Comparison of ENCODE assay signal across 8 cellular contexts in genomic region chr18:35343936-35344735, GRCh38. TPM values are rescaled to one million over a fixed set of nuclear protein-coding genes. Genes with fewer than 3 reads are reported as not detected.
A peak's percentile ranks its signal among the peaks of the same experiment; 100 is the strongest.
DNase-seq lines count a peak whose midpoint lies in the region; ATAC-seq and TF ChIP-seq lines count a peak whose summit lies in the region.

Gene ZNF24 (minus strand): TSS chr18:35344420. CDS start chr18:35340650, 3,770 bp downstream.

- peak within 1 kb of the TSS; percentile 98 for H3K27ac Mint-ChIP-seq in chondrocyte (ENCODE audit: unreplicated experiment)

- no peaks in the 10 kb centered on the region for H3K27me3 ChIP-seq in kidney epithelial cell (ENCODE audit: control insufficient read depth, insufficient read depth, low read length)

- peaks cover 12% of the 10 kb centered on the region for H3K36me3 Mint-ChIP-seq in chondrocyte (ENCODE audit: low read depth)

- peak; percentile 93 for ATAC-seq in HG03439 (IDR thresholded peaks at IDR 0.05; ENCODE audit: unreplicated experiment)

- no peaks in the 10 kb centered on the region for H3K27me3 Mint-ChIP-seq in chondrocyte (ENCODE audit: low read depth)

- DNase-seq in AML-193 (lab: John Stamatoyannopoulos, UW) (peak; percentile 79 to 87), NCI-H510A treated with DMSO at 0.1 percent for 48 hours (lab: John Stamatoyannopoulos, UW) (peak; percentile 99), chondrocyte (ENCODE audit: low spot score) (peak; percentile 97), kidney epithelial cell (ENCODE audit: low read depth) (peak; percentile 70)
- DNase-seq in activated CD4-positive, alpha-beta T cell treated with anti-CD3 and anti-CD28 coated beads for 24 hours (ENCODE audit: low read depth in 2 of 2), result peak; percentile 86 to 89
- peak; percentile 81 to 89 for DNase-seq in stimulated activated CD4-positive, alpha-beta T cell treated with anti-CD3 and anti-CD28 coated beads, Interleukin-15, amount 100 ng/mL, for 48 hours (ENCODE audit: low read depth in 2 of 2)

- TF ChIP-seq CTCF in chondrocyte (IDR thresholded peaks at IDR 0.05) (peak; percentile 8), kidney epithelial cell (IDR thresholded peaks at IDR 0.05; ENCODE audit: insufficient read depth, low read length, poor library complexity, severe bottlenecking) (no peak)

- H3K9me3 Mint-ChIP-seq in chondrocyte (ENCODE audit: low read depth), result no peaks in the 10 kb centered on the region

- H3K4me3 Mint-ChIP-seq in chondrocyte (ENCODE audit: unreplicated experiment), result peak within 1 kb of the TSS; percentile 96

- H3K4me1 Mint-ChIP-seq in chondrocyte (ENCODE audit: low read depth), result peaks cover 31% of the 10 kb centered on the region

- TF ChIP-seq POLR2A in GM19193 (IDR thresholded peaks at IDR 0.05; ENCODE audit: extremely low read depth, insufficient read depth, insufficient read length), result peak; percentile 85

- peaks cover 1% of the 10 kb centered on the region for H3K36me3 ChIP-seq in kidney epithelial cell (ENCODE audit: control insufficient read depth, insufficient read depth, low read length)

- H3K4me3 ChIP-seq in kidney epithelial cell (ENCODE audit: low read depth, low read length), result peak within 1 kb of the TSS; percentile 96

RNA-seq across cellular contexts. Expression of gene ZNF24, which starts in this region (rescaled TPM):
- total RNA-seq in chondrocyte (33.2 to 36.1 TPM (median 35.5 TPM) in 3 replicates), kidney epithelial cell (39.4 and 40.7 TPM in 2 replicates)

Comparison
In these comparisons a context has a peak if more than half of its experiments do, and no peak if none do; other contexts are left out.
1. Peak in every context shown above with its lines: DNase-seq, ATAC-seq and H3K4me3 ChIP-seq.